In genomic region chr12:52909796-52910195, GRCh38 we compare ENCODE assay signal across 19 cellular contexts. TPM values are rescaled to one million over a fixed set of nuclear protein-coding genes. Genes with fewer than 3 reads are reported as not detected.
DNase-seq lines count a peak whose midpoint lies in the region; FAIRE-seq and TF ChIP-seq lines count a peak whose summit lies in the region.
"Had no signal": no experiment of that assay in that cellular context is flagged by ENCODE, and none has a peak within 500 bp of the region (broad histone marks: within the 10 kb centered on the region; RNA-seq: fewer than 3 reads in every experiment).

No MANE protein-coding gene starts in this region.

- H4K20me1 ChIP-seq in OCI-LY7 (ENCODE audit: insufficient read depth, low read length) (no peaks in the 10 kb centered on the region), H1 (replicated peaks in 1 of 2; ENCODE audit: control insufficient read depth in 1 of 2, insufficient read depth in 2 of 2, low read length in 2 of 2) (no peaks in the 10 kb centered on the region), osteoblast (ENCODE audit: insufficient read depth, low read length) (no peaks in the 10 kb centered on the region)

- H3K27me3 ChIP-seq in Caco-2 (replicated peaks; ENCODE audit: control insufficient read depth, insufficient read depth, low read length) (no peaks in the 10 kb centered on the region), H1 (replicated peaks in 1 of 4; ENCODE audit: control insufficient read depth in 3 of 4, extremely low read depth in 1 of 4, insufficient read depth in 3 of 4, low read length in 3 of 4) (no peaks in the 10 kb centered on the region; a peak in 1 of 7 replicates), osteoblast (ENCODE audit: insufficient read depth, low read length) (no peaks in the 10 kb centered on the region)
- H3K27me3 ChIP-seq: SJCRH30 had no signal

- H3K4me3 ChIP-seq in Caco-2 (ENCODE audit: low read depth, low read length) (no peak overlapping the region), OCI-LY7 (ENCODE audit: low read depth, low read length, poor library complexity, severe bottlenecking) (no peak overlapping the region), H1 (ENCODE audit: extremely low read depth in 1 of 4, insufficient read depth in 2 of 4, low read depth in 3 of 4, low read length in 4 of 4) (no peak overlapping the region), osteoblast (ENCODE audit: insufficient read depth, low read length) (no peak overlapping the region)
- H3K4me3 ChIP-seq: SJCRH30 had no signal

- H3K4me1 ChIP-seq in Caco-2 (peaks cover 84% of the 10 kb centered on the region), OCI-LY7 (ENCODE audit: insufficient read depth, low read length, poor library complexity, severe bottlenecking) (peaks cover 28% of the 10 kb centered on the region), H1 (replicated peaks in 1 of 4; ENCODE audit: control insufficient read depth in 3 of 4, insufficient read depth in 4 of 4, low read length in 3 of 4) (peaks cover 15 to 31% (median 23%) of the 10 kb centered on the region in 4 experiments), osteoblast (ENCODE audit: insufficient read depth, low read length) (peaks cover 7% of the 10 kb centered on the region)
- H3K4me1 ChIP-seq: SJCRH30 had no signal

- H3K9me2 ChIP-seq in OCI-LY7 (ENCODE audit: insufficient read depth, low read length) = no peaks in the 10 kb centered on the region

- TF ChIP-seq RAD21 in H1 (IDR thresholded peaks at IDR 0.05 in 1 of 2, conservative IDR thresholded peaks at IDR 0.05 in 1 of 2; ENCODE audit: low read depth in 2 of 2, low read length in 2 of 2) = no peak

- H3K27ac ChIP-seq in OCI-LY7 (ENCODE audit: low read depth, low read length, poor library complexity, severe bottlenecking) (no peak overlapping the region), H1 (ENCODE audit: low read depth, low read length) (no peak overlapping the region), osteoblast (ENCODE audit: low read depth, low read length) (no peak overlapping the region)
- H3K27ac ChIP-seq: HL-60, RWPE1, SJCRH30 had no signal

- no peak overlapping the region for H2BK120ac ChIP-seq in H1 (replicated peaks; ENCODE audit: low read depth, low read length)

- H3K4ac ChIP-seq in H1 (replicated peaks; ENCODE audit: insufficient read length, low read depth, low read length) = no peak overlapping the region

- H4K91ac ChIP-seq in H1 (replicated peaks; ENCODE audit: insufficient read length, low read length) = no peak overlapping the region

- no peak overlapping the region for H4K8ac ChIP-seq in H1 (ENCODE audit: extremely low read depth, insufficient read depth, low read length)

- no TSS peak for BruUV-seq in Caco-2 (replicated peaks; lab: Mats Ljungman, UMichigan)
- no TSS peak for BruUV-seq in OCI-LY7 (replicated peaks; lab: Mats Ljungman, UMichigan)

- FAIRE-seq in H1 (lab: Jason Lieb, UNC) = no peak
- FAIRE-seq in GM12892 (lab: Jason Lieb, UNC) = no peak
- FAIRE-seq: A204.1, HTR-8/SVneo had no signal

- H3K9me3 ChIP-seq in Caco-2 (no peaks in the 10 kb centered on the region), OCI-LY7 (ENCODE audit: low read length) (no peaks in the 10 kb centered on the region), H1 (ENCODE audit: insufficient read depth in 2 of 2, low read depth in 1 of 2, low read length in 1 of 2) (no peaks in the 10 kb centered on the region), osteoblast (ENCODE audit: low read depth, low read length) (no peaks in the 10 kb centered on the region)
- H3K9me3 ChIP-seq: SJCRH30 had no signal

- no peaks in the 10 kb centered on the region; the same call in 1 of the 2 replicates for H3K23me2 ChIP-seq in H1 (ENCODE audit: low read depth, low read length)

- peak overlapping the region; percentile 49 for H3K4me2 ChIP-seq in OCI-LY7 (ENCODE audit: low read length)
- peak overlapping the region; percentile 44 to 48; a peak in 3 of 4 replicates for H3K4me2 ChIP-seq in H1 (ENCODE audit: insufficient read depth in 1 of 2, low read depth in 2 of 2, low read length in 2 of 2)
- no peak overlapping the region for H3K4me2 ChIP-seq in osteoblast (ENCODE audit: insufficient read depth, low read length)

- no peak overlapping the region for H3K23ac ChIP-seq in H1 (ENCODE audit: insufficient read length)

- peak overlapping the region; percentile 40 for H3K27ac Mint-ChIP-seq in Caco-2 (ENCODE audit: unreplicated experiment)

- no peaks in the 10 kb centered on the region for H3K9me3 Mint-ChIP-seq in Caco-2 (ENCODE audit: unreplicated experiment)
- H3K9me3 Mint-ChIP-seq: H9 had no signal

- no peak overlapping the region for H2AFZ ChIP-seq in OCI-LY7 (ENCODE audit: low read length)
- H2AFZ ChIP-seq in H1 (ENCODE audit: low read length) = no peak overlapping the region
- H2AFZ ChIP-seq in osteoblast (ENCODE audit: low read length) = no peak overlapping the region

- H3K36me3 ChIP-seq in Caco-2 (ENCODE audit: control insufficient read depth, insufficient read depth, low read length) = no peaks in the 10 kb centered on the region
- no peaks in the 10 kb centered on the region for H3K36me3 ChIP-seq in OCI-LY7 (ENCODE audit: insufficient read depth, low read length)
- H3K36me3 ChIP-seq in H1 (ENCODE audit: control insufficient read depth in 2 of 4, insufficient read depth in 4 of 4, low read length in 3 of 4) = no peaks in the 10 kb centered on the region
- H3K36me3 ChIP-seq in osteoblast (ENCODE audit: insufficient read depth, low read length) = no peaks in the 10 kb centered on the region
- H3K36me3 ChIP-seq: SJCRH30 had no signal

- no peak for DNase-seq in Caco-2
- no peak for DNase-seq in OCI-LY7 (ENCODE audit: low spot score)
- no peak for DNase-seq in H1 (ENCODE audit: low read depth in 1 of 2, low spot score in 2 of 2)
- peak; percentile 36 for DNase-seq in osteoblast (ENCODE audit: insufficient read length, low spot score, missing footprints)
- no peak for DNase-seq in NCI-H345 (lab: John Stamatoyannopoulos, UW)
- no peak for DNase-seq in GM12892 (ENCODE audit: insufficient read length)
- no peak for DNase-seq in stimulated activated naive CD4-positive, alpha-beta T cell treated with Interleukin-2 at 50 U/mL for 16 hours (lab: John Stamatoyannopoulos, UW)
- no peak for DNase-seq in KG1 (lab: John Stamatoyannopoulos, UW)
- DNase-seq: C1 segment of cervical spinal cord, DMS 273 treated with DMSO at 0.1 percent for 48 hours, NCI-H1417 treated with DMSO at 0.1 percent for 48 hours, NCI-H1930, NCI-H446, SJCRH30 had no signal

- no peak for TF ChIP-seq EP300 in H1 (IDR thresholded peaks at IDR 0.05; ENCODE audit: borderline replicate concordance in 1 of 2, low read depth in 2 of 2, low read length in 2 of 2)

- no peak overlapping the region; the same call in 1 of the 2 replicates for H3K18ac ChIP-seq in H1 (ENCODE audit: extremely low read depth, low read length)

- H3K9ac ChIP-seq in H1 (replicated peaks in 1 of 4; ENCODE audit: extremely low read depth in 1 of 4, low read depth in 3 of 4, low read length in 3 of 4) = no peak overlapping the region

- peak overlapping the region; percentile 73; the same call in 1 of the 2 replicates for H2BK20ac ChIP-seq in H1 (ENCODE audit: low read length)

- POLR2A ChIA-PET in Caco-2 (lab: Charles Lee) (interaction anchor here (0.8 to 6.1 kb wide), 3 partner anchors 16 to 36 kb away, joined by 4 to 114 read pairs (median 6); no protein-coding TSS in a partner anchor), OCI-LY7 (lab: Charles Lee) (interaction anchor here (0.6 to 1.6 kb wide), 3 partner anchors 12 to 707 kb away, joined by 3 to 5 read pairs (median 3); no protein-coding TSS in a partner anchor), H1 (lab: Charles Lee; ENCODE audit: partially characterized antibody) (interaction anchor here (0.6 to 17.4 kb wide), 6 partner anchors 8 to 96 kb away, joined by 3 to 297 read pairs (median 4); partner anchors contain the start of genes EIF4B and KRT18)

- H3K14ac ChIP-seq in H1 (ENCODE audit: insufficient read length) = no peak overlapping the region

- CTCF ChIA-PET in Caco-2 (lab: Charles Lee) = interaction anchor here (0.5 to 1.6 kb wide), 2 partner anchors 15 to 67 kb away, joined by 3 to 4 read pairs; no protein-coding TSS in a partner anchor
- CTCF ChIA-PET in OCI-LY7 (lab: Charles Lee; ENCODE audit: unreplicated experiment) = interaction anchor here (0.6 to 2.0 kb wide), 2 partner anchors 29 to 47 kb away, joined by 6 read pairs; no protein-coding TSS in a partner anchor
- CTCF ChIA-PET in H1 (lab: Charles Lee; ENCODE audit: partially characterized antibody) = interaction anchor here (0.8 to 36.8 kb wide), 12 partner anchors 11 to 582 kb away, joined by 3 to 1250 read pairs (median 6); partner anchors contain the start of gene KRT18

- H3K56ac ChIP-seq in H1 (replicated peaks; ENCODE audit: insufficient read length, low read depth, low read length) = no peak overlapping the region

- no peak overlapping the region for H2BK15ac ChIP-seq in H1 (ENCODE audit: low read length)

- H3K4me3 Mint-ChIP-seq in Caco-2 (ENCODE audit: unreplicated experiment) = no peak overlapping the region

- peaks cover 61% of the 10 kb centered on the region for H3K4me1 Mint-ChIP-seq in Caco-2 (ENCODE audit: low read depth, unreplicated experiment)

- WGBS in H1 (ENCODE audit: extremely low coverage in 1 of 2, insufficient coverage in 1 of 2, insufficient read length in 1 of 2, insufficient replicate concordance in 2 of 2, low coverage in 1 of 2, low lambda C conversion rate in 2 of 2, missing lambda C conversion rate in 1 of 2), 2 experiments = 78% methylated on average over 3 of the region's 3 CpGs; no CpG with 5 or more reads in 1 of the 2 experiments

- TF ChIP-seq POLR2A in H1 (IDR thresholded peaks at IDR 0.05; ENCODE audit: control extremely low read depth in 1 of 2, low read depth in 2 of 2, low read length in 2 of 2) = no peak
- TF ChIP-seq POLR2A in GM12892 (IDR thresholded peaks at IDR 0.05; ENCODE audit: low read depth, low read length) = no peak

- H2BK5ac ChIP-seq in H1 (ENCODE audit: low read depth, low read length) = peak overlapping the region; percentile 1; the same call in 1 of the 2 replicates

- H4K5ac ChIP-seq in H1 (ENCODE audit: insufficient read length, low read depth, low read length) = no peak overlapping the region

- peak overlapping the region; percentile 41; the same call in 1 of the 2 replicates for H2BK12ac ChIP-seq in H1 (ENCODE audit: low read depth, low read length)

- H3K36me3 Mint-ChIP-seq in Caco-2 (ENCODE audit: insufficient read depth, unreplicated experiment) = peaks cover 12% of the 10 kb centered on the region

- peaks cover under 1% of the 10 kb centered on the region for H3K27me3 Mint-ChIP-seq in Caco-2 (ENCODE audit: insufficient read depth, unreplicated experiment)

- no peak for TF ChIP-seq CTCF in Caco-2 (IDR thresholded peaks at IDR 0.05; ENCODE audit: insufficient read depth in 1 of 2, low read depth in 1 of 2, low read length in 1 of 2, severe bottlenecking in 1 of 2, unreplicated experiment in 1 of 2)
- TF ChIP-seq CTCF in OCI-LY7 (conservative IDR thresholded peaks at IDR 0.05; ENCODE audit: low read length) = no peak
- no peak for TF ChIP-seq CTCF in H1 (IDR thresholded peaks at IDR 0.05; ENCODE audit: control extremely low read depth in 1 of 3, insufficient read depth in 1 of 3, low read depth in 1 of 3, low read length in 3 of 3)
- TF ChIP-seq CTCF in osteoblast (IDR thresholded peaks at IDR 0.05; ENCODE audit: extremely low read depth, low read depth, low read length) = no peak

- H3K79me1 ChIP-seq in H1 (ENCODE audit: low read depth, low read length) = no peaks in the 10 kb centered on the region

- no peaks in the 10 kb centered on the region for H3K79me2 ChIP-seq in OCI-LY7 (ENCODE audit: insufficient read depth, low read depth, low read length)
- H3K79me2 ChIP-seq in H1 (ENCODE audit: control insufficient read depth in 1 of 2, insufficient read depth in 2 of 2, low read length in 2 of 2) = no peaks in the 10 kb centered on the region
- no peaks in the 10 kb centered on the region for H3K79me2 ChIP-seq in osteoblast (ENCODE audit: insufficient read depth, low read length)

- H2AK5ac ChIP-seq in H1 (ENCODE audit: low read depth, low read length) = no peak overlapping the region; the same call in 1 of the 2 replicates

- intact Hi-C loops in Caco-2 (cut with micrococcal nuclease; ENCODE audit: unreplicated experiment) (no loop called here), OCI-LY7 (cut with micrococcal nuclease; ENCODE audit: unreplicated experiment) (loop anchor here (10.0 kb wide), 1 partner anchor 945 kb away; no protein-coding TSS in a partner anchor)

RNA-seq across cellular contexts. Expression of gene KRT8, which starts 4.9 kb away (rescaled TPM):
- 3,707 and 3,725 TPM in 2 replicates for total RNA-seq in Caco-2 (2022)
- total RNA-seq in OCI-LY7 (2014; rRNA removed; shearing (Covaris generic)) = 0.16 TPM in 1 of 2 replicates, not detected in the other
- total RNA-seq in OCI-LY7 (2022) = 0.89 TPM in 2 replicates
- total RNA-seq in H1 (2021; fragmentation: NEBNext Ultra II Directional; extraction: Animal tissue kit (Norgen Biotek cat#: 25700)) = 283 and 290 TPM in 2 replicates
- polyA plus RNA-seq in H1 (2011; rRNA removed) = 280 and 311 TPM in 2 replicates
- 279 TPM for polyA plus RNA-seq in H1 (2011; cell fraction: cytosol; rRNA removed)
- polyA plus RNA-seq in H1 (2011; cell fraction: nucleus; rRNA removed) = 247 TPM
- 299 to 366 TPM (median 352 TPM) in 4 replicates for polyA plus RNA-seq in H1 (2012, experiment 1 of 2)
- polyA plus RNA-seq in H1 (2012, experiment 2 of 2) = 463 TPM
- 311 TPM for polyA plus RNA-seq in H1 (2013, experiment 1 of 2)
- polyA plus RNA-seq in H1 (2013, experiment 2 of 2) = 291 TPM
- polyA minus RNA-seq in H1 (2011; rRNA and poly(A)+ RNA removed) = 235 and 239 TPM in 2 replicates
- 185 TPM for polyA minus RNA-seq in H1 (2011; cell fraction: cytosol; rRNA and poly(A)+ RNA removed)
- polyA minus RNA-seq in H1 (2011; cell fraction: nucleus; rRNA and poly(A)+ RNA removed) = 128 TPM
- total RNA-seq in osteoblast = 2.9 and 5.1 TPM in 2 replicates
- polyA plus RNA-seq in GM12892 (2012; ENCODE audit: missing spikeins) = 0.47 TPM

RNA-seq across cellular contexts. Expression of gene KRT18, which starts 39.1 kb away (rescaled TPM):
- total RNA-seq in Caco-2 (2022) = 2,564 and 2,674 TPM in 2 replicates
- total RNA-seq in OCI-LY7 (2014; rRNA removed; shearing (Covaris generic)) = not detected in 2 replicates
- total RNA-seq in OCI-LY7 (2022) = not detected in 2 replicates
- total RNA-seq in H1 (2021; fragmentation: NEBNext Ultra II Directional; extraction: Animal tissue kit (Norgen Biotek cat#: 25700)) = 375 and 391 TPM in 2 replicates
- polyA plus RNA-seq in H1 (2011; rRNA removed) = 236 and 263 TPM in 2 replicates
- polyA plus RNA-seq in H1 (2011; cell fraction: cytosol; rRNA removed) = 320 TPM
- polyA plus RNA-seq in H1 (2011; cell fraction: nucleus; rRNA removed) = 356 TPM
- polyA plus RNA-seq in H1 (2012, experiment 1 of 2) = 381 to 481 TPM (median 444 TPM) in 4 replicates
- polyA plus RNA-seq in H1 (2012, experiment 2 of 2) = 459 TPM
- polyA plus RNA-seq in H1 (2013, experiment 1 of 2) = 314 TPM
- polyA plus RNA-seq in H1 (2013, experiment 2 of 2) = 311 TPM
- polyA minus RNA-seq in H1 (2011; rRNA and poly(A)+ RNA removed) = 184 and 221 TPM in 2 replicates
- 173 TPM for polyA minus RNA-seq in H1 (2011; cell fraction: cytosol; rRNA and poly(A)+ RNA removed)
- 115 TPM for polyA minus RNA-seq in H1 (2011; cell fraction: nucleus; rRNA and poly(A)+ RNA removed)
- 22.4 and 61.9 TPM in 2 replicates for total RNA-seq in osteoblast
- polyA plus RNA-seq in GM12892 (2012; ENCODE audit: missing spikeins) = 0.34 TPM

Comparison
In these comparisons a context has a peak if more than half of its experiments do, and no peak if none do; other contexts are left out.
1. RNA of gene KRT8, which starts 4.9 kb away (total RNA-seq): 3,707 to 3,725 TPM in Caco-2 and 283 to 290 TPM in H1; 2.9 to 5.1 TPM in osteoblast and 0.16 to 0.89 TPM in OCI-LY7; every median in the first group is over 10 times any median in the second.
2. RNA of gene KRT18, which starts 39.1 kb away (total RNA-seq): 2,564 to 2,674 TPM in Caco-2, 375 to 391 TPM in H1 and 22.4 to 61.9 TPM in osteoblast; not detected in OCI-LY7; every median in the first group is over 10 times any median in the second.